32 cellular contexts compared by ENCODE assay signal in genomic region chr15:48425051-48425450, GRCh38.
"Had no signal": no experiment of that assay in that cellular context is flagged by ENCODE, and none has a peak within 500 bp of the region (broad histone marks: within the 10 kb centered on the region; RNA-seq: fewer than 3 reads in every experiment).

No MANE protein-coding gene starts in this region.

- DNase-seq: activated CD4-positive, alpha-beta memory T cell treated with anti-CD3 and anti-CD28 coated beads for 36 hours; activated CD4-positive, alpha-beta T cell treated with anti-CD3 and anti-CD28 coated beads, Interleukin-2, amount 10 ng/mL, durations not matched to agents 24 days and 14 days; activated CD4-positive, CD25-positive, alpha-beta regulatory T cell treated with anti-CD3 and anti-CD28 coated beads, Interleukin-2, amount 50 U/mL, for 72 hours; activated CD8-positive, alpha-beta memory T cell treated with anti-CD3 and anti-CD28 coated beads, Interleukin-2, amount 50 U/mL, for 4 hours; activated gamma-delta T cell; activated naive CD4-positive, alpha-beta T cell treated with anti-CD3 and anti-CD28 coated beads, Interleukin-2, amount 50 U/mL, for 16 hours; activated T-cell treated with anti-CD3 and anti-CD28 coated beads, Interleukin-2, amount 50 U/mL, for 1 hour; anterior cingulate cortex; dermis blood vessel endothelial cell; effector memory CD4-positive, alpha-beta T cell; erythroblast; kidney; left colon; lower lobe of right lung; mucosa of descending colon; ovary; right lobe of liver; stimulated activated CD4-positive, alpha-beta T cell treated with anti-CD3 and anti-CD28 coated beads, Interleukin-12 subunit alpha, Interleukin-12 subunit beta, amount 100 ng/mL, for 4 hours; stimulated activated CD4-positive, alpha-beta T cell treated with anti-CD3 and anti-CD28 coated beads, Interleukin-4, amount 100 ng/mL, for 4 hours; stimulated activated CD8-positive, alpha-beta memory T cell treated with anti-CD3 and anti-CD28 coated beads, Interleukin-4, amount 100 ng/mL, for 48 hours; stimulated activated naive CD8-positive, alpha-beta T cell treated with anti-CD3 and anti-CD28 coated beads, Interleukin-15, amount 100 ng/mL, for 72 hours; substantia nigra; SW 1271; T-helper 17 cell; T1000; thyroid gland; upper lobe of right lung; WERI-Rb-1 had no signal

- H3K4me1 ChIP-seq: lower lobe of right lung, right lobe of liver, thyroid gland had no signal

- H3K27ac ChIP-seq: gastroesophageal sphincter, lower lobe of right lung, neutrophil, ovary, right lobe of liver, thyroid gland, upper lobe of right lung, WERI-Rb-1 had no signal

- H3K9me3 ChIP-seq: gastroesophageal sphincter, lower lobe of right lung, mucosa of descending colon, neutrophil, ovary, right lobe of liver, thyroid gland, upper lobe of right lung had no signal

- ATAC-seq: gastroesophageal sphincter; left colon; lower lobe of right lung; mucosa of descending colon; natural killer cell treated with Interleukin-12 subunit alpha and Interleukin-12 subunit beta and Interleukin-15 and Interleukin-18, amount 100 ng/mL, for 72 hours; right lobe of liver; stimulated activated memory B cell treated with anti-CD40 and anti-IgM and Interleukin-4, amounts not matched to agents 10 μg/mL and 1 μg/mL and 100 μg/mL, for 72 hours; stimulated activated naive CD8-positive, alpha-beta T cell treated with anti-CD3 and anti-CD28 coated beads, Interleukin-15, amount 100 ng/mL, for 72 hours; T-helper 17 cell; upper lobe of right lung had no signal

- H3K36me3 ChIP-seq: right lobe of liver, WERI-Rb-1 had no signal

- H3K4me3 ChIP-seq: gastroesophageal sphincter, lower lobe of right lung, mucosa of descending colon, ovary, right lobe of liver, thyroid gland, upper lobe of right lung had no signal

- H3K27me3 ChIP-seq: gastroesophageal sphincter, neutrophil, ovary, right lobe of liver, thyroid gland, upper lobe of right lung had no signal
